7 cellular contexts compared by ENCODE assay signal in the genomic region with DNA sequence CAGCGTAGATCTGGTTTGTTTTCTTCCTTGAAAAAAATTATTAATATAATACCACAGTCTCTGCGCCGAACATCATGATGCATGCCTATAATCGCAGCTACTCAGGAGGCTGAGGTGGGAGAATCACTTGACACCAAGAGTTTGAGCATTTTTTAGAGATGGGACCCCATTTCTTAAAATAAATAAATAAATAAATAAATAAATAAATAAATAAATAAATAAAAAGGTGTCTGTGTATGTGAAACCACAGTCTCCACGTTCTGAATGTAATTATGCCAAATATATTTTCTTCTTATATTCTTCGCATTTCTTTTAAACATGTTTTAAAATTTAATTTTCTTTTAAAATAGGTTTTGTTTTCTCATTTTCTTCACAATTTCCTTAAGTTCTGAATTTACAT. TPM values are rescaled to one million over a fixed set of nuclear protein-coding genes. Genes with fewer than 3 reads are reported as not detected.
"Had no signal": no experiment of that assay in that cellular context is flagged by ENCODE, and none has a peak within 500 bp of the region (broad histone marks: within the 10 kb centered on the region; RNA-seq: fewer than 3 reads in every experiment).

No MANE protein-coding gene starts in this region.

RNA-seq across cellular contexts. Expression of gene CDRT15, which starts 54.6 kb away (rescaled TPM):
- total RNA-seq: GM23248, GM23338, H1, H4, H7, H9, HFFc6 had no signal
